In the genomic region with DNA sequence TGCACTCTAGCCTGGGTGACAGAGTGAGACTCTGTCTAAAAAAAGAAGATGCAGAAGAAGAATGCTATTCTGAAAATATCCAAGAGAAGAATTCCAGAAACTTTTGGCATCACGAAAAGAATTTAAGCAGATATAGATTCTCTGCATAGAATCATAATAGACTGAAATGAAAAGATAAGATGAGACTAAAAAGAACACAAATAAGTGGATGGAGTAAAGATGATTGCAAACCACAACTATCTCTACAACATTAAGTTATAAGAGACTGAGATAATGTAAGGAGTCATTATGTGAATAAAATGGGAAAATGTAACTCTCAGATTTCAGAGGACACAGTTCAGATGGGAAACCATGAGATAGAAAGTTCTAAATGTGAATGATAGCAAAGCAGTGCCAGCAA, we compare ENCODE assay signal across 32 cellular contexts.
"Had no signal": no experiment of that assay in that cellular context is flagged by ENCODE, and none has a peak within 500 bp of the region (broad histone marks: within the 10 kb centered on the region; RNA-seq: fewer than 3 reads in every experiment).

No MANE protein-coding gene starts in this region.

- H3K9me3 ChIP-seq: ovary, psoas muscle, right lobe of liver, sigmoid colon, spleen, suprapubic skin, testis, tibial artery, transverse colon, upper lobe of right lung, uterus had no signal

- H3K27ac Mint-ChIP-seq: naive thymus-derived CD8-positive, alpha-beta T cell; natural killer cell treated with Interleukin-12 subunit alpha and Interleukin-12 subunit beta and Interleukin-15 and Interleukin-18, amount 100 ng/mL, for 72 hours; neural progenitor cell; progenitor cell of endocrine pancreas; stimulated activated memory B cell treated with anti-CD40 and anti-IgM and Interleukin-4, amounts not matched to agents 10 μg/mL and 1 μg/mL and 100 μg/mL, for 72 hours; stimulated activated naive CD8-positive, alpha-beta T cell treated with anti-CD3 and anti-CD28 coated beads, Interleukin-15, amount 100 ng/mL, for 72 hours; type B pancreatic cell had no signal

- H3K4me3 ChIP-seq: neural progenitor cell, ovary, psoas muscle, right lobe of liver, sigmoid colon, skin epidermis, smooth muscle cell, spleen, suprapubic skin, testis, tibial artery, transverse colon, upper lobe of right lung, uterus had no signal

- H3K27ac ChIP-seq: neural progenitor cell, ovary, parathyroid adenoma, psoas muscle, right lobe of liver, sigmoid colon, skin epidermis, spleen, suprapubic skin, testis, tibial artery, transverse colon, upper lobe of right lung, uterus had no signal

- H3K4me3 Mint-ChIP-seq: naive thymus-derived CD8-positive, alpha-beta T cell; natural killer cell treated with Interleukin-12 subunit alpha and Interleukin-12 subunit beta and Interleukin-15 and Interleukin-18, amount 100 ng/mL, for 72 hours; neural progenitor cell; stimulated activated memory B cell treated with anti-CD40 and anti-IgM and Interleukin-4, amounts not matched to agents 10 μg/mL and 1 μg/mL and 100 μg/mL, for 72 hours; stimulated activated naive CD8-positive, alpha-beta T cell treated with anti-CD3 and anti-CD28 coated beads, Interleukin-15, amount 100 ng/mL, for 72 hours; type B pancreatic cell had no signal

- H3K4me1 ChIP-seq: neural progenitor cell, parathyroid adenoma, psoas muscle, right lobe of liver, spleen, suprapubic skin, testis, tibial artery, transverse colon, upper lobe of right lung, uterus had no signal

- H3K79me2 ChIP-seq: parathyroid adenoma had no signal

- H3K9me3 Mint-ChIP-seq: naive thymus-derived CD8-positive, alpha-beta T cell; natural killer cell treated with Interleukin-12 subunit alpha and Interleukin-12 subunit beta and Interleukin-15 and Interleukin-18, amount 100 ng/mL, for 72 hours; neural progenitor cell; stimulated activated memory B cell treated with anti-CD40 and anti-IgM and Interleukin-4, amounts not matched to agents 10 μg/mL and 1 μg/mL and 100 μg/mL, for 72 hours; stimulated activated naive CD8-positive, alpha-beta T cell treated with anti-CD3 and anti-CD28 coated beads, Interleukin-15, amount 100 ng/mL, for 72 hours had no signal

- H3K36me3 ChIP-seq: neural progenitor cell, ovary, right lobe of liver, sigmoid colon, spleen, suprapubic skin, tibial artery, transverse colon, upper lobe of right lung, uterus had no signal

- H3K9ac ChIP-seq: neural progenitor cell, parathyroid adenoma had no signal

- H3K36me3 Mint-ChIP-seq: naive thymus-derived CD8-positive, alpha-beta T cell; natural killer cell treated with Interleukin-12 subunit alpha and Interleukin-12 subunit beta and Interleukin-15 and Interleukin-18, amount 100 ng/mL, for 72 hours; neural progenitor cell; stimulated activated memory B cell treated with anti-CD40 and anti-IgM and Interleukin-4, amounts not matched to agents 10 μg/mL and 1 μg/mL and 100 μg/mL, for 72 hours; type B pancreatic cell had no signal

- H2AFZ ChIP-seq: neural progenitor cell, parathyroid adenoma had no signal

- DNase-seq: naive thymus-derived CD8-positive, alpha-beta T cell; occipital lobe; ovary; posterior cingulate gyrus; psoas muscle; right cardiac atrium; right lobe of liver; sigmoid colon; spleen; stimulated activated CD4-positive, alpha-beta T cell treated with anti-CD3 and anti-CD28 coated beads, Interleukin-12 subunit alpha, Interleukin-12 subunit beta, amount 100 ng/mL, for 4 hours; stimulated activated CD4-positive, alpha-beta T cell treated with anti-CD3 and anti-CD28 coated beads, Interleukin-1b, Interleukin-23, amount 100 ng/mL, for 48 hours; stimulated activated CD4-positive, alpha-beta T cell treated with anti-CD3 and anti-CD28 coated beads, Interleukin-4, amount 100 ng/mL, for 1 hour; stimulated activated CD4-positive, alpha-beta T cell treated with anti-CD3 and anti-CD28 coated beads, Interleukin-4, amount 100 ng/mL, for 4 hours; stimulated activated CD8-positive, alpha-beta memory T cell treated with anti-CD3 and anti-CD28 coated beads, Interleukin-4, amount 100 ng/mL, for 48 hours; stimulated activated naive CD4-positive, alpha-beta T cell; stimulated activated naive CD8-positive, alpha-beta T cell treated with anti-CD3 and anti-CD28 coated beads, Interleukin-15, amount 100 ng/mL, for 72 hours; stimulated activated naive CD8-positive, alpha-beta T cell treated with anti-CD3 and anti-CD28 coated beads, Interleukin-15, Interleukin-2, amounts not matched to agents 100 U/mL and 50 U/mL, for 24 hours; substantia nigra; testis; tibial artery; transverse colon; upper lobe of right lung; uterus had no signal

- H3K4me2 ChIP-seq: neural progenitor cell, smooth muscle cell had no signal

- H3K27me3 Mint-ChIP-seq: stimulated activated naive CD8-positive, alpha-beta T cell treated with anti-CD3 and anti-CD28 coated beads, Interleukin-15, amount 100 ng/mL, for 72 hours had no signal

- H3K27me3 ChIP-seq: neural progenitor cell, ovary, right lobe of liver, sigmoid colon, suprapubic skin, testis, tibial artery, transverse colon, upper lobe of right lung, uterus had no signal

- ATAC-seq: naive thymus-derived CD8-positive, alpha-beta T cell; natural killer cell treated with Interleukin-12 subunit alpha and Interleukin-12 subunit beta and Interleukin-15 and Interleukin-18, amount 100 ng/mL, for 72 hours; psoas muscle; right cardiac atrium; right lobe of liver; stimulated activated memory B cell treated with anti-CD40 and anti-IgM and Interleukin-4, amounts not matched to agents 10 μg/mL and 1 μg/mL and 100 μg/mL, for 72 hours; stimulated activated naive CD8-positive, alpha-beta T cell treated with anti-CD3 and anti-CD28 coated beads, Interleukin-15, amount 100 ng/mL, for 72 hours; stimulated activated naive CD8-positive, alpha-beta T cell treated with anti-CD3 and anti-CD28 coated beads, Interleukin-15, Interleukin-2, amounts not matched to agents 100 U/mL and 50 U/mL, for 24 hours; upper lobe of right lung had no signal

- H3K4me1 Mint-ChIP-seq: naive thymus-derived CD8-positive, alpha-beta T cell; neural progenitor cell; stimulated activated memory B cell treated with anti-CD40 and anti-IgM and Interleukin-4, amounts not matched to agents 10 μg/mL and 1 μg/mL and 100 μg/mL, for 72 hours; stimulated activated naive CD8-positive, alpha-beta T cell treated with anti-CD3 and anti-CD28 coated beads, Interleukin-15, amount 100 ng/mL, for 72 hours had no signal
